In the genomic region with DNA sequence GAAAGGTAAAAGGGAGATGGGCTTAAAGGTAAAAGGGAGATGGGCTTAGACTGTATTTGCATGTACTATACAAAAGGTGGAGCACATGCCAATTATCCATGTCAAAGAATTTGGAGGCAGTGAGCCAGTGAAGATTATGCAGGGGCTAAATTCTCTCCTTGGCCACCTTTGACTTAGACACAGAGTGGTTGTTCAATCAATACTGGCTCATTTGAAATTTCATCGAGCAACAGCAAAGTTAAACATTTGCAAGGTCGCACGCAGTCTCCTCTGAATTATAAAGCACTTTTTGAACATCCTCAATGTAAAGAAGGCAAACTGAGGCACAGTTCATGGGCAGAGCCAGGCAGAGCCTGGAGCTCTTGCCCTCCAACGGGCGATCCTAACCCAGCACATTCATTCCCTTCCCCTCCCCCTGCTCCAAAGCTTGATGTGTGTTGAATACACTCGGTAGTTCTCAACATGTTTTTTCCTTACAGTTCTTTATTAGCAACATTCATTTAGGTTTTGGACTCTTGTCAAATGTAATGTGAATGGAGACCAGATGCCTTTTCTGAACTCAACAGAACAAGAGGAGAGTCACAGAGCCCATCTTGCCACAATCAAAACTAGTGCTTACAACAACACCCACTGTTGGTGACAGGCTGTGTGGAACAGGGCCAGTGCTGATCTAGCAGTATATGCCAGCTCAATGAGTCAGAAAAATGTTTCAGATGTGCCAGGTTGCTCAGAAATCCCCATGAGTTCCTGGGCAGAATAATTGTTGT, we compare ENCODE assay signal across 1 cellular context.
TF ChIP-seq lines count a peak whose summit lies in the region.

No MANE protein-coding gene starts in this region.

TF ChIP-seq in HepG2, 621 proteins besides CTCF, POLR2A, EP300 and RAD21 (continued from another document):
- TF ChIP-seq, protein P1, sequence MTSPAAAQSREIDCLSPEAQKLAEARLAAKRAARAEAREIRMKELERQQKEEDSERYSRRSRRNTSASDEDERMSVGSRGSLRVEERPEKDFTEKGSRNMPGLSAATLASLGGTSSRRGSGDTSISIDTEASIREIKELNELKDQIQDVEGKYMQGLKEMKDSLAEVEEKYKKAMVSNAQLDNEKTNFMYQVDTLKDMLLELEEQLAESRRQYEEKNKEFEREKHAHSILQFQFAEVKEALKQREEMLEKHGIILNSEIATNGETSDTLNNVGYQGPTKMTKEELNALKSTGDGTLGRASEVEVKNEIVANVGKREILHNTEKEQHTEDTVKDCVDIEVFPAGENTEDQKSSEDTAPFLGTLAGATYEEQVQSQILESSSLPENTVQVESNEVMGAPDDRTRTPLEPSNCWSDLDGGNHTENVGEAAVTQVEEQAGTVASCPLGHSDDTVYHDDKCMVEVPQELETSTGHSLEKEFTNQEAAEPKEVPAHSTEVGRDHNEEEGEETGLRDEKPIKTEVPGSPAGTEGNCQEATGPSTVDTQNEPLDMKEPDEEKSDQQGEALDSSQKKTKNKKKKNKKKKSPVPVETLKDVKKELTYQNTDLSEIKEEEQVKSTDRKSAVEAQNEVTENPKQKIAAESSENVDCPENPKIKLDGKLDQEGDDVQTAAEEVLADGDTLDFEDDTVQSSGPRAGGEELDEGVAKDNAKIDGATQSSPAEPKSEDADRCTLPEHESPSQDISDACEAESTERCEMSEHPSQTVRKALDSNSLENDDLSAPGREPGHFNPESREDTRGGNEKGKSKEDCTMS (CRISPR knock-in tag; conservative IDR thresholded peaks at IDR 0.05), result no peak
- no peak for TF ChIP-seq ZKSCAN8 (CRISPR knock-in tag; IDR thresholded peaks at IDR 0.05; ENCODE audit: borderline replicate concordance)
- no peak for TF ChIP-seq ZC3H4 (CRISPR knock-in tag; IDR thresholded peaks at IDR 0.05; ENCODE audit: borderline replicate concordance)
- no peak for TF ChIP-seq PHF21A (CRISPR knock-in tag; IDR thresholded peaks at IDR 0.05)
- 0 out of 2 replicates have a peak, but pooled peaks have one; percentile 41 for TF ChIP-seq MEIS1 (CRISPR knock-in tag; IDR thresholded peaks at IDR 0.05; ENCODE audit: borderline replicate concordance)
- no peak for TF ChIP-seq PAX8 (CRISPR knock-in tag; IDR thresholded peaks at IDR 0.05; ENCODE audit: borderline replicate concordance)
- TF ChIP-seq ZNF180 (CRISPR knock-in tag; IDR thresholded peaks at IDR 0.05; ENCODE audit: borderline replicate concordance, low read depth), result no peak
- TF ChIP-seq SP4 (CRISPR knock-in tag; IDR thresholded peaks at IDR 0.05), result no peak
- TF ChIP-seq JARID2 (CRISPR knock-in tag; IDR thresholded peaks at IDR 0.05; ENCODE audit: insufficient replicate concordance), result no peak
- no peak for TF ChIP-seq BCL6 (CRISPR knock-in tag; IDR thresholded peaks at IDR 0.05)
